In genomic region chr17:62073993-62074392, GRCh38 we compare ENCODE assay signal across 8 cellular contexts.
"Had no signal": no experiment of that assay in that cellular context is flagged by ENCODE, and none has a peak within 500 bp of the region (broad histone marks: within the 10 kb centered on the region; RNA-seq: fewer than 3 reads in every experiment).

No MANE protein-coding gene starts in this region.

- FAIRE-seq: G401.6, GM12878, GM12891, GM12892, GM18507, GM19239 had no signal

- ATAC-seq: GM12878 had no signal

- DNase-seq: GDM1, GF-D8 had no signal

- H3K4me3 ChIP-seq: GM12878 had no signal
